Comparison of ENCODE assay signal across 23 cellular contexts in genomic region chr1:153932071-153932592, GRCh38. TPM values are rescaled to one million over a fixed set of nuclear protein-coding genes. Genes with fewer than 3 reads are reported as not detected.
DNase-seq lines count a peak whose midpoint lies in the region; ATAC-seq and TF ChIP-seq lines count a peak whose summit lies in the region.
"Had no signal": no experiment of that assay in that cellular context is flagged by ENCODE, and none has a peak within 500 bp of the region (broad histone marks: within the 10 kb centered on the region; RNA-seq: fewer than 3 reads in every experiment).

No MANE protein-coding gene starts in this region.

- no peak overlapping the region for H3K4me3 Mint-ChIP-seq in activated CD8-positive, alpha-beta T cell treated with anti-CD3 and anti-CD28 coated beads for 36 hours
- H3K4me3 Mint-ChIP-seq in activated CD8-positive, alpha-beta T cell treated with anti-CD3 and anti-CD28 coated beads, Interleukin-2, amount 10 ng/mL, durations not matched to agents 7 days and 5 days, result no peak overlapping the region
- H3K4me3 Mint-ChIP-seq in stimulated activated naive CD8-positive, alpha-beta T cell treated with anti-CD3 and anti-CD28 coated beads, Interleukin-15, amount 100 ng/mL, for 72 hours, result no peak overlapping the region
- H3K4me3 Mint-ChIP-seq: CD14-positive monocyte had no signal

- H3K9me3 ChIP-seq in osteoblast (ENCODE audit: low read depth, low read length), result no peaks in the 10 kb centered on the region
- no peaks in the 10 kb centered on the region for H3K9me3 ChIP-seq in upper lobe of right lung
- no peaks in the 10 kb centered on the region for H3K9me3 ChIP-seq in WERI-Rb-1 (ENCODE audit: severe bottlenecking)
- H3K9me3 ChIP-seq: BE2C had no signal

- H3K36me3 Mint-ChIP-seq in activated CD8-positive, alpha-beta T cell treated with anti-CD3 and anti-CD28 coated beads for 36 hours (ENCODE audit: low read depth), result peaks cover 29% of the 10 kb centered on the region
- H3K36me3 Mint-ChIP-seq in activated CD8-positive, alpha-beta T cell treated with anti-CD3 and anti-CD28 coated beads, Interleukin-2, amount 10 ng/mL, durations not matched to agents 7 days and 5 days (ENCODE audit: low read depth), result peaks cover 65% of the 10 kb centered on the region

- TF ChIP-seq CTCF in activated CD8-positive, alpha-beta T cell treated with anti-CD3 and anti-CD28 coated beads for 36 hours (IDR thresholded peaks at IDR 0.05), result no peak
- TF ChIP-seq CTCF in osteoblast (IDR thresholded peaks at IDR 0.05; ENCODE audit: extremely low read depth, low read depth, low read length) (no peak), upper lobe of right lung (IDR thresholded peaks at IDR 0.05) (no peak), WERI-Rb-1 (IDR thresholded peaks at IDR 0.05; ENCODE audit: low read depth, low read length) (no peak)

- H3K27me3 ChIP-seq in osteoblast (ENCODE audit: insufficient read depth, low read length) (no peaks in the 10 kb centered on the region), upper lobe of right lung (no peaks in the 10 kb centered on the region), WERI-Rb-1 (ENCODE audit: insufficient read depth, low read depth, severe bottlenecking) (no peaks in the 10 kb centered on the region)
- H3K27me3 ChIP-seq: BE2C had no signal

- H3K4me3 ChIP-seq in osteoblast (ENCODE audit: insufficient read depth, low read length), result no peak overlapping the region
- no peak overlapping the region for H3K4me3 ChIP-seq in upper lobe of right lung
- H3K4me3 ChIP-seq in WERI-Rb-1 (ENCODE audit: low read depth, low read length), result no peak overlapping the region

- H3K4me1 ChIP-seq in osteoblast (ENCODE audit: insufficient read depth, low read length) (peaks cover 12% of the 10 kb centered on the region), upper lobe of right lung (no peaks in the 10 kb centered on the region)

- peaks cover 40% of the 10 kb centered on the region for H3K36me3 ChIP-seq in osteoblast (ENCODE audit: insufficient read depth, low read length)
- peaks cover 73% of the 10 kb centered on the region for H3K36me3 ChIP-seq in upper lobe of right lung
- H3K36me3 ChIP-seq in WERI-Rb-1, result peaks cover 81% of the 10 kb centered on the region

- peaks cover 12% of the 10 kb centered on the region for H3K4me1 Mint-ChIP-seq in activated CD8-positive, alpha-beta T cell treated with anti-CD3 and anti-CD28 coated beads for 36 hours (ENCODE audit: low read depth)
- peaks cover 14% of the 10 kb centered on the region for H3K4me1 Mint-ChIP-seq in activated CD8-positive, alpha-beta T cell treated with anti-CD3 and anti-CD28 coated beads, Interleukin-2, amount 10 ng/mL, durations not matched to agents 7 days and 5 days (ENCODE audit: low read depth)
- peaks cover 28% of the 10 kb centered on the region for H3K4me1 Mint-ChIP-seq in stimulated activated naive CD8-positive, alpha-beta T cell treated with anti-CD3 and anti-CD28 coated beads, Interleukin-15, amount 100 ng/mL, for 72 hours

- POLR2A ChIA-PET in activated CD8-positive, alpha-beta T cell treated with anti-CD3 and anti-CD28 coated beads for 36 hours (lab: Charles Lee), result interaction anchor here (3.5 kb wide), 1 partner anchor 9 kb away, joined by 13 read pairs; the partner anchor contains the start of gene GATAD2B
- POLR2A ChIA-PET in activated CD8-positive, alpha-beta T cell treated with anti-CD3 and anti-CD28 coated beads, Interleukin-2, amount 10 ng/mL, durations not matched to agents 7 days and 5 days (lab: Charles Lee), result interaction anchor here (0.5 to 1.0 kb wide), 4 partner anchors 13 to 259 kb away, joined by 3 to 4 read pairs (median 3); partner anchors contain the start of gene DENND4B

- no peaks in the 10 kb centered on the region for H3K9me3 Mint-ChIP-seq in activated CD8-positive, alpha-beta T cell treated with anti-CD3 and anti-CD28 coated beads for 36 hours
- no peaks in the 10 kb centered on the region for H3K9me3 Mint-ChIP-seq in activated CD8-positive, alpha-beta T cell treated with anti-CD3 and anti-CD28 coated beads, Interleukin-2, amount 10 ng/mL, durations not matched to agents 7 days and 5 days (ENCODE audit: insufficient read depth)
- H3K9me3 Mint-ChIP-seq in stimulated activated naive CD8-positive, alpha-beta T cell treated with anti-CD3 and anti-CD28 coated beads, Interleukin-15, amount 100 ng/mL, for 72 hours, result no peaks in the 10 kb centered on the region
- H3K9me3 Mint-ChIP-seq: CD14-positive monocyte had no signal

- H4K20me1 ChIP-seq in osteoblast (ENCODE audit: insufficient read depth, low read length), result no peaks in the 10 kb centered on the region

- CTCF ChIA-PET in activated CD8-positive, alpha-beta T cell treated with anti-CD3 and anti-CD28 coated beads for 36 hours (lab: Charles Lee), result no interaction called here
- CTCF ChIA-PET in activated CD8-positive, alpha-beta T cell treated with anti-CD3 and anti-CD28 coated beads, Interleukin-2, amount 10 ng/mL, durations not matched to agents 7 days and 5 days (lab: Charles Lee), result no interaction called here

- H3K4me2 ChIP-seq in osteoblast (ENCODE audit: insufficient read depth, low read length), result no peak overlapping the region

- H2AFZ ChIP-seq in osteoblast (ENCODE audit: low read length), result no peak overlapping the region

- no peak for DNase-seq in activated CD8-positive, alpha-beta T cell treated with anti-CD3 and anti-CD28 coated beads for 36 hours
- no peak for DNase-seq in activated CD8-positive, alpha-beta T cell treated with anti-CD3 and anti-CD28 coated beads, Interleukin-2, amount 10 ng/mL, durations not matched to agents 7 days and 5 days
- DNase-seq in stimulated activated naive CD8-positive, alpha-beta T cell treated with anti-CD3 and anti-CD28 coated beads, Interleukin-15, amount 100 ng/mL, for 72 hours, result no peak
- DNase-seq in stimulated activated naive CD8-positive, alpha-beta T cell treated with anti-CD3 and anti-CD28 coated beads, Interleukin-15, Interleukin-2, amounts not matched to agents 100 U/mL and 50 U/mL, for 24 hours, result no peak
- DNase-seq in osteoblast (ENCODE audit: insufficient read length, low spot score, missing footprints) (peak; percentile 66), upper lobe of right lung (peak; percentile 51), WERI-Rb-1 (no peak)
- DNase-seq: 8988T, ACHN, BE2C, Calu3, DMS79 treated with DMSO at 0.1 percent for 48 hours, GF-D8, KBM-7, NCI-H1105 treated with DMSO at 0.1 percent for 48 hours, NCI-H146, NCI-H1930, NCI-H446, NCI-H524 treated with DMSO at 0.1 percent for 48 hours, NCI-H774, SIG-M5 had no signal

- no peaks in the 10 kb centered on the region for H3K79me2 ChIP-seq in osteoblast (ENCODE audit: insufficient read depth, low read length)

- intact Hi-C loops in activated CD8-positive, alpha-beta T cell treated with anti-CD3 and anti-CD28 coated beads for 36 hours (cut with micrococcal nuclease), result no loop called here
- intact Hi-C loops in upper lobe of right lung (cut with DNase I), result no loop called here

- ATAC-seq in activated CD8-positive, alpha-beta T cell treated with anti-CD3 and anti-CD28 coated beads for 36 hours, result no peak
- ATAC-seq in activated CD8-positive, alpha-beta T cell treated with anti-CD3 and anti-CD28 coated beads, Interleukin-2, amount 10 ng/mL, durations not matched to agents 7 days and 5 days, result no peak
- ATAC-seq in stimulated activated naive CD8-positive, alpha-beta T cell treated with anti-CD3 and anti-CD28 coated beads, Interleukin-15, amount 100 ng/mL, for 72 hours, result no peak
- no peak for ATAC-seq in stimulated activated naive CD8-positive, alpha-beta T cell treated with anti-CD3 and anti-CD28 coated beads, Interleukin-15, Interleukin-2, amounts not matched to agents 100 U/mL and 50 U/mL, for 24 hours
- ATAC-seq in upper lobe of right lung (no peak), HG03571 (IDR thresholded peaks at IDR 0.05; ENCODE audit: unreplicated experiment) (no peak)

- H3K27ac Mint-ChIP-seq in activated CD8-positive, alpha-beta T cell treated with anti-CD3 and anti-CD28 coated beads for 36 hours, result peak overlapping the region; percentile 34
- H3K27ac Mint-ChIP-seq in activated CD8-positive, alpha-beta T cell treated with anti-CD3 and anti-CD28 coated beads, Interleukin-2, amount 10 ng/mL, durations not matched to agents 7 days and 5 days, result no peak overlapping the region
- H3K27ac Mint-ChIP-seq in stimulated activated naive CD8-positive, alpha-beta T cell treated with anti-CD3 and anti-CD28 coated beads, Interleukin-15, amount 100 ng/mL, for 72 hours, result peak overlapping the region; percentile 44 to 76

- H3K27ac ChIP-seq in osteoblast (ENCODE audit: low read depth, low read length), result no peak overlapping the region
- no peak overlapping the region for H3K27ac ChIP-seq in upper lobe of right lung
- no peak overlapping the region for H3K27ac ChIP-seq in WERI-Rb-1

- no peaks in the 10 kb centered on the region for H3K27me3 Mint-ChIP-seq in activated CD8-positive, alpha-beta T cell treated with anti-CD3 and anti-CD28 coated beads for 36 hours
- no peaks in the 10 kb centered on the region for H3K27me3 Mint-ChIP-seq in activated CD8-positive, alpha-beta T cell treated with anti-CD3 and anti-CD28 coated beads, Interleukin-2, amount 10 ng/mL, durations not matched to agents 7 days and 5 days (ENCODE audit: low read depth)
- no peaks in the 10 kb centered on the region for H3K27me3 Mint-ChIP-seq in stimulated activated naive CD8-positive, alpha-beta T cell treated with anti-CD3 and anti-CD28 coated beads, Interleukin-15, amount 100 ng/mL, for 72 hours

RNA-seq across cellular contexts. Expression of gene GATAD2B, which starts 9.4 kb away (rescaled TPM):
- total RNA-seq in activated CD8-positive, alpha-beta T cell treated with anti-CD3 and anti-CD28 coated beads for 36 hours, result 10 to 100 TPM; 59.5 to 59.8 TPM
- 10 to 100 TPM; 70.2 to 71.7 TPM for total RNA-seq in activated CD8-positive, alpha-beta T cell treated with anti-CD3 and anti-CD28 coated beads, Interleukin-2, amount 10 ng/mL, durations not matched to agents 7 days and 5 days
- total RNA-seq in osteoblast (9.7 and 11.6 TPM in 2 replicates), upper lobe of right lung (55.1 TPM)

RNA-seq across cellular contexts. Expression of gene DENND4B, which starts 14.4 kb away (rescaled TPM):
- total RNA-seq in activated CD8-positive, alpha-beta T cell treated with anti-CD3 and anti-CD28 coated beads for 36 hours, result 100 to 1,000 TPM; 102 to 107 TPM
- total RNA-seq in activated CD8-positive, alpha-beta T cell treated with anti-CD3 and anti-CD28 coated beads, Interleukin-2, amount 10 ng/mL, durations not matched to agents 7 days and 5 days, result 100 to 1,000 TPM; 140 to 143 TPM
- 26.8 and 27.5 TPM in 2 replicates for total RNA-seq in osteoblast
- 83.7 TPM for total RNA-seq in upper lobe of right lung

RNA-seq across cellular contexts. Expression of gene CRTC2, which starts 26.3 kb away (rescaled TPM):
- total RNA-seq in activated CD8-positive, alpha-beta T cell treated with anti-CD3 and anti-CD28 coated beads for 36 hours, result 10 to 100 TPM; 67.3 to 71.8 TPM
- total RNA-seq in activated CD8-positive, alpha-beta T cell treated with anti-CD3 and anti-CD28 coated beads, Interleukin-2, amount 10 ng/mL, durations not matched to agents 7 days and 5 days, result 100 to 1,000 TPM in 1 of 2 experiments, 10 to 100 TPM in 1; 85.1 to 104 TPM
- total RNA-seq in osteoblast, result 4.7 and 6.8 TPM in 2 replicates
- total RNA-seq in upper lobe of right lung, result 52.7 TPM

RNA-seq across cellular contexts. Expression of gene SLC39A1, which starts 31.2 kb away (rescaled TPM):
- 10 to 100 TPM; 40.3 to 42.2 TPM for total RNA-seq in activated CD8-positive, alpha-beta T cell treated with anti-CD3 and anti-CD28 coated beads for 36 hours
- 10 to 100 TPM; 35.7 to 36.5 TPM for total RNA-seq in activated CD8-positive, alpha-beta T cell treated with anti-CD3 and anti-CD28 coated beads, Interleukin-2, amount 10 ng/mL, durations not matched to agents 7 days and 5 days
- total RNA-seq in osteoblast (96.3 and 99.0 TPM in 2 replicates), upper lobe of right lung (120 TPM)

RNA-seq across cellular contexts. Expression of gene CREB3L4, which starts 35.6 kb away (rescaled TPM):
- 1 to 10 TPM; 8.3 to 8.8 TPM for total RNA-seq in activated CD8-positive, alpha-beta T cell treated with anti-CD3 and anti-CD28 coated beads for 36 hours
- 1 to 10 TPM; 5.7 to 9.0 TPM for total RNA-seq in activated CD8-positive, alpha-beta T cell treated with anti-CD3 and anti-CD28 coated beads, Interleukin-2, amount 10 ng/mL, durations not matched to agents 7 days and 5 days
- total RNA-seq in osteoblast (7.2 and 8.8 TPM in 2 replicates), upper lobe of right lung (10.5 TPM)

Comparison
In these comparisons a context has a peak if more than half of its experiments do, and no peak if none do; other contexts are left out.
1. DNase-seq: peak in osteoblast (single experiment) and upper lobe of right lung (single experiment); none in activated CD8-positive, alpha-beta T cell treated with anti-CD3 and anti-CD28 coated beads for 36 hours (single experiment), activated CD8-positive, alpha-beta T cell treated with anti-CD3 and anti-CD28 coated beads, Interleukin-2, amount 10 ng/mL, durations not matched to agents 7 days and 5 days (single experiment), stimulated activated naive CD8-positive, alpha-beta T cell treated with anti-CD3 and anti-CD28 coated beads, Interleukin-15, amount 100 ng/mL, for 72 hours (0 of 2), stimulated activated naive CD8-positive, alpha-beta T cell treated with anti-CD3 and anti-CD28 coated beads, Interleukin-15, Interleukin-2, amounts not matched to agents 100 U/mL and 50 U/mL, for 24 hours (single experiment) and WERI-Rb-1 (single experiment).